Comparison of ENCODE assay signal across 16 cellular contexts in genomic region chr5:170388818-170389217, GRCh38. TPM values are rescaled to one million over a fixed set of nuclear protein-coding genes. Genes with fewer than 3 reads are reported as not detected.
DNase-seq lines count a peak whose midpoint lies in the region; ATAC-seq and TF ChIP-seq lines count a peak whose summit lies in the region.
"Had no signal": no experiment of that assay in that cellular context is flagged by ENCODE, and none has a peak within 500 bp of the region (broad histone marks: within the 10 kb centered on the region; RNA-seq: fewer than 3 reads in every experiment).

No MANE protein-coding gene starts in this region.

- WGBS in heart left ventricle, 4 donors, result 17 to 42% (median 25%) methylated on average over 2 to 7 of the region's 7 CpGs

- TF ChIP-seq CTCF in heart left ventricle (IDR thresholded peaks at IDR 0.05) (peak in 1 of 12 donors; percentile 8), nephron (IDR thresholded peaks at IDR 0.05; ENCODE audit: unreplicated experiment in 3 of 3) (no peak), upper lobe of right lung (IDR thresholded peaks at IDR 0.05) (no peak)

- H3K36me3 ChIP-seq in HUES6 (ENCODE audit: control insufficient read depth, insufficient read depth, low read length) (no peaks in the 10 kb centered on the region), heart left ventricle (no peaks in the 10 kb centered on the region), upper lobe of right lung (no peaks in the 10 kb centered on the region)
- H3K36me3 ChIP-seq: gastrocnemius medialis had no signal

- peak overlapping the region; percentile 68 to 90 (median 87) for H3K27ac Mint-ChIP-seq in nephron
- H3K27ac Mint-ChIP-seq in activated T-cell treated with anti-CD3 and anti-CD28 coated beads, Interleukin-2, amount 50 U/mL, for 24 hours, result no peak overlapping the region
- H3K27ac Mint-ChIP-seq: HFFc6; T-helper 1 cell treated with Interleukin-12 subunit alpha and Interleukin-12 subunit beta and Interleukin-4 antibody, amounts not matched to agents 30 μg/mL and 1 μg/mL, for 36 hours had no signal

- H3K4me3 Mint-ChIP-seq in nephron, result peak overlapping the region; percentile 17 to 38 (median 27)
- no peak overlapping the region for H3K4me3 Mint-ChIP-seq in activated T-cell treated with anti-CD3 and anti-CD28 coated beads, Interleukin-2, amount 50 U/mL, for 24 hours
- H3K4me3 Mint-ChIP-seq: HFFc6; T-helper 1 cell treated with Interleukin-12 subunit alpha and Interleukin-12 subunit beta and Interleukin-4 antibody, amounts not matched to agents 30 μg/mL and 1 μg/mL, for 36 hours had no signal

- TF ChIP-seq POLR2A in heart left ventricle (IDR thresholded peaks at IDR 0.05), result no peak

- H3K27me3 ChIP-seq in HUES6 (ENCODE audit: control insufficient read depth, insufficient read depth, low read length), result no peaks in the 10 kb centered on the region
- no peaks in the 10 kb centered on the region for H3K27me3 ChIP-seq in heart left ventricle
- peaks cover 4% of the 10 kb centered on the region for H3K27me3 ChIP-seq in upper lobe of right lung

- H3K9ac ChIP-seq in HUES6 (ENCODE audit: low read length), result peak overlapping the region; percentile 62

- H3K27ac ChIP-seq in HUES6 (ENCODE audit: low read depth, low read length), result no peak overlapping the region
- peak overlapping the region in 8 of 12 donors; percentile 9 to 88 (median 53) for H3K27ac ChIP-seq in heart left ventricle
- peak overlapping the region; percentile 24 for H3K27ac ChIP-seq in upper lobe of right lung
- H3K27ac ChIP-seq: gastrocnemius medialis had no signal

- peak; percentile 44 to 75 (median 70) for ATAC-seq in heart left ventricle
- ATAC-seq in upper lobe of right lung, result peak; percentile 16
- ATAC-seq: gastrocnemius medialis had no signal

- no peaks in the 10 kb centered on the region for H3K9me3 ChIP-seq in HUES6 (ENCODE audit: control insufficient read depth, insufficient read depth, low read depth, low read length)
- H3K9me3 ChIP-seq in heart left ventricle, result no peaks in the 10 kb centered on the region
- no peaks in the 10 kb centered on the region for H3K9me3 ChIP-seq in upper lobe of right lung
- H3K9me3 ChIP-seq: gastrocnemius medialis had no signal

- H3K36me3 Mint-ChIP-seq in nephron (ENCODE audit: low read depth), result no peaks in the 10 kb centered on the region
- H3K36me3 Mint-ChIP-seq in activated T-cell treated with anti-CD3 and anti-CD28 coated beads, Interleukin-2, amount 50 U/mL, for 24 hours (ENCODE audit: low read depth), result no peaks in the 10 kb centered on the region

- DNase-seq in heart left ventricle (peak in 1 of 5 donors; percentile 28), upper lobe of right lung (no peak), inferior parietal cortex (ENCODE audit: extremely low spot score) (no peak), NCI-H128 (lab: John Stamatoyannopoulos, UW; ENCODE audit: unreplicated experiment) (no peak)
- no peak for DNase-seq in activated T-cell treated with anti-CD3 and anti-CD28 coated beads, Interleukin-2, amount 50 U/mL, for 24 hours
- DNase-seq: activated CD4-positive, alpha-beta T cell treated with anti-CD3 and anti-CD28 coated beads for 4 hours; activated T-cell treated with anti-CD3 and anti-CD28 coated beads, Interleukin-2, amount 50 U/mL, for 1 hour; effector CD4-positive, alpha-beta T cell; gastrocnemius medialis; HFFc6; kidney glomerular epithelial cell; NCI-H1105 treated with DMSO at 0.1 percent for 48 hours had no signal

- peaks cover 46% of the 10 kb centered on the region for H3K4me1 ChIP-seq in HUES6 (ENCODE audit: control insufficient read depth, insufficient read depth, low read length)
- peaks cover 0 to 33% (median 9%) of the 10 kb centered on the region in 12 donors for H3K4me1 ChIP-seq in heart left ventricle
- H3K4me1 ChIP-seq in upper lobe of right lung, result peaks cover 3% of the 10 kb centered on the region
- H3K4me1 ChIP-seq: gastrocnemius medialis had no signal

- H3K4me3 ChIP-seq in HUES6 (ENCODE audit: low read depth, low read length) (no peak overlapping the region), heart left ventricle (peak overlapping the region in 10 of 12 donors; percentile 4 to 54 (median 36)), upper lobe of right lung (peak overlapping the region; percentile 34)

- intact Hi-C loops in heart left ventricle (cut with DNase I) (no loop called here), upper lobe of right lung (cut with DNase I) (no loop called here)

- H3K4me1 Mint-ChIP-seq in nephron, result peaks cover 45% of the 10 kb centered on the region
- peaks cover 19% of the 10 kb centered on the region for H3K4me1 Mint-ChIP-seq in activated T-cell treated with anti-CD3 and anti-CD28 coated beads, Interleukin-2, amount 50 U/mL, for 24 hours (ENCODE audit: low read depth)

- no peaks in the 10 kb centered on the region for H3K9me3 Mint-ChIP-seq in nephron
- H3K9me3 Mint-ChIP-seq in activated T-cell treated with anti-CD3 and anti-CD28 coated beads, Interleukin-2, amount 50 U/mL, for 24 hours, result no peaks in the 10 kb centered on the region
- H3K9me3 Mint-ChIP-seq: T-helper 1 cell treated with Interleukin-12 subunit alpha and Interleukin-12 subunit beta and Interleukin-4 antibody, amounts not matched to agents 30 μg/mL and 1 μg/mL, for 36 hours had no signal

- peaks cover 11% of the 10 kb centered on the region for H3K27me3 Mint-ChIP-seq in nephron (ENCODE audit: low read depth)
- peaks cover 8% of the 10 kb centered on the region for H3K27me3 Mint-ChIP-seq in activated T-cell treated with anti-CD3 and anti-CD28 coated beads, Interleukin-2, amount 50 U/mL, for 24 hours

RNA-seq across cellular contexts. Expression of gene KCNMB1, which starts 0.3 kb away (rescaled TPM):
- total RNA-seq in heart left ventricle (1 to 10 TPM in 5 of 9 donors, under 1 TPM in 4; 0.25 to 3.7 (median 1.0) TPM), upper lobe of right lung (1.5 TPM)
- polyA plus RNA-seq in heart left ventricle, result 1 to 10 TPM; 1.2 TPM
- total RNA-seq: HFFc6, NCI-H460 had no signal
